In the genomic region with DNA sequence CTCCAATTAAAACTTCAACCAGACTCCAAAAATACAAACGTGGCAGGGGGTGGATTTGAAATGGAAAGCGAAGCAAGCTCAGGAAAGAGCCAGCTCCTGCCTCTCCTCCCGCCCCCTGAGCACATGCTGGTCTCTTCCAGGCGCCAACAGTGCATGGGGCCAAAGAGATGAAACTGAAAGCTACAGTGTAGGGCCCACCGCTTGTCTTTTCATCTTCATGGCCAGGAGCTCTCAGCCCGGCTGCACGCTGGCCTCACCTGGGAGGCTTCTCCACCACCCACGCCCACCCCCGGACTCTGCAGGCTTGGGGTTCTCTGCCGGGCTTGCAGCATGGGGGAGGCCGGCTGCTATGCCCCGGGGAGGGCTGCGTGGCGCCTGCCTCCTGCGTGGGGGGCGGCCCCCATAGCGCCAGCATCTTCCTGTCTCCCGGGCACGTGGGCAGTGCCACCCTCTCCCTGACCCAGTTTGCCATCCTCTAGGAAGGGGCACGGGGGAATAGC, we compare ENCODE assay signal across 12 cellular contexts. TPM values are rescaled to one million over a fixed set of nuclear protein-coding genes. Genes with fewer than 3 reads are reported as not detected.
DNase-seq lines count a peak whose midpoint lies in the region; ATAC-seq and TF ChIP-seq lines count a peak whose summit lies in the region.
"Had no signal": no experiment of that assay in that cellular context is flagged by ENCODE, and none has a peak within 500 bp of the region (broad histone marks: within the 10 kb centered on the region; RNA-seq: fewer than 3 reads in every experiment).

No MANE protein-coding gene starts in this region.

- H3K9me3 ChIP-seq in cardiac muscle cell (ENCODE audit: low read depth) (no peaks in the 10 kb centered on the region), right atrium auricular region (peaks cover 0 to 6% of the 10 kb centered on the region in 2 donors), breast epithelium (peaks cover 5 to 12% of the 10 kb centered on the region in 2 donors), uterus (peaks cover 0 to 3% of the 10 kb centered on the region in 2 donors), PC-3 (ENCODE audit: low read length) (no peaks in the 10 kb centered on the region)

- no peak overlapping the region for H3K27ac ChIP-seq in cardiac muscle cell
- H3K27ac ChIP-seq in right atrium auricular region: no peak overlapping the region
- no peak overlapping the region for H3K27ac ChIP-seq in breast epithelium
- peak overlapping the region in 1 of 2 donors; percentile 15 for H3K27ac ChIP-seq in uterus
- no peak overlapping the region for H3K27ac ChIP-seq in PC-3 (ENCODE audit: low read length)
- H3K27ac ChIP-seq: epithelial cell of prostate had no signal

- H3K36me3 ChIP-seq in cardiac muscle cell (no peaks in the 10 kb centered on the region), right atrium auricular region (no peaks in the 10 kb centered on the region), breast epithelium (no peaks in the 10 kb centered on the region), uterus (no peaks in the 10 kb centered on the region), PC-3 (ENCODE audit: low read depth, low read length) (no peaks in the 10 kb centered on the region)
- H3K36me3 ChIP-seq: tibial nerve had no signal

- H3K4me3 ChIP-seq in cardiac muscle cell (peak overlapping the region; percentile 3), right atrium auricular region (peak overlapping the region in 1 of 2 donors; percentile 35), breast epithelium (peak overlapping the region; percentile 45 to 66 (median 46)), uterus (peak overlapping the region; percentile 40 to 42), PC-3 (ENCODE audit: low read length) (no peak overlapping the region)

- H4K20me1 ChIP-seq in PC-3 (ENCODE audit: low read length): no peaks in the 10 kb centered on the region

- peaks cover 0 to 14% (median 0%) of the 10 kb centered on the region in 9 donors for H3K9me3 Mint-ChIP-seq in naive thymus-derived CD8-positive, alpha-beta T cell

- no peak overlapping the region for H3K4me2 ChIP-seq in PC-3 (ENCODE audit: low read length)

- H3F3A ChIP-seq in PC-3 (ENCODE audit: low read length, unreplicated experiment): no peaks in the 10 kb centered on the region

- H3K27me3 Mint-ChIP-seq in naive thymus-derived CD8-positive, alpha-beta T cell: peaks cover 25 to 76% (median 51%) of the 10 kb centered on the region in 5 donors

- H3K4me1 Mint-ChIP-seq in naive thymus-derived CD8-positive, alpha-beta T cell: peaks cover 2 to 24% (median 14%) of the 10 kb centered on the region in 4 donors

- DNase-seq in cardiac muscle cell (ENCODE audit: low read depth in 1 of 2, low spot score in 1 of 2) (peak in 1 of 2 donors; percentile 15), right atrium auricular region (ENCODE audit: low spot score) (no peak), breast epithelium (ENCODE audit: low spot score in 2 of 2) (no peak), uterus (peak in 1 of 2 donors; percentile 36), PC-3 (no peak)
- no peak for DNase-seq in naive thymus-derived CD8-positive, alpha-beta T cell
- no peak for DNase-seq in activated naive CD4-positive, alpha-beta T cell treated with anti-CD3 and anti-CD28 coated beads, Interleukin-2, amount 50 U/mL, for 16 hours
- DNase-seq: activated T-cell treated with anti-CD3 and anti-CD28 coated beads, Interleukin-2, amount 50 U/mL, for 48 hours had no signal

- H3K4me3 Mint-ChIP-seq in naive thymus-derived CD8-positive, alpha-beta T cell: peak overlapping the region in 9 of 10 donors; percentile 27 to 80 (median 48)

- no peaks in the 10 kb centered on the region for H3K9me2 ChIP-seq in PC-3 (replicated peaks; ENCODE audit: low read length)

- H3K36me3 Mint-ChIP-seq in naive thymus-derived CD8-positive, alpha-beta T cell: peaks cover 0 to 14% (median 0%) of the 10 kb centered on the region in 3 donors

- no TSS peak for BruUV-seq in PC-3 (replicated peaks; lab: Mats Ljungman, UMichigan)

- H3K9ac ChIP-seq in PC-3 (ENCODE audit: low read length): no peak overlapping the region

- H3K79me2 ChIP-seq in PC-3 (ENCODE audit: low read length): no peaks in the 10 kb centered on the region

- H2AFZ ChIP-seq in PC-3 (ENCODE audit: low read length): no peak overlapping the region

- ATAC-seq in naive thymus-derived CD8-positive, alpha-beta T cell: no peak
- ATAC-seq in PC-3: no peak
- no peak for ATAC-seq in HG03571 (IDR thresholded peaks at IDR 0.05; ENCODE audit: unreplicated experiment)

- CTCF ChIA-PET in PC-3 (lab: Charles Lee): no interaction called here

- TF ChIP-seq POLR2A in breast epithelium (IDR thresholded peaks at IDR 0.05) (no peak), uterus (IDR thresholded peaks at IDR 0.05) (no peak)

- H3K4me1 ChIP-seq in cardiac muscle cell (ENCODE audit: low read depth) (peaks cover 6% of the 10 kb centered on the region), right atrium auricular region (peaks cover 0 to 32% of the 10 kb centered on the region in 2 donors), breast epithelium (no peaks in the 10 kb centered on the region), uterus (peaks cover 0 to 6% of the 10 kb centered on the region in 2 donors), PC-3 (ENCODE audit: insufficient read depth, low read length) (no peaks in the 10 kb centered on the region)

- H3K27ac Mint-ChIP-seq in naive thymus-derived CD8-positive, alpha-beta T cell: no peak overlapping the region

- H3K27me3 ChIP-seq in cardiac muscle cell (peaks cover 44% of the 10 kb centered on the region), right atrium auricular region (peaks cover 4 to 16% of the 10 kb centered on the region in 2 donors), breast epithelium (peaks cover 0 to 30% of the 10 kb centered on the region in 2 donors), uterus (no peaks in the 10 kb centered on the region), PC-3 (ENCODE audit: low read length) (0 out of 2 replicates have a peak, but pooled peaks cover 6% of the 10 kb centered on the region)

- intact Hi-C loops in breast epithelium (cut with DNase I; ENCODE audit: low total_unique reads) (no loop called here), uterus (cut with DNase I; ENCODE audit: low total_unique reads) (no loop called here), PC-3 (cut with micrococcal nuclease) (no loop called here)

- POLR2A ChIA-PET in naive thymus-derived CD8-positive, alpha-beta T cell (lab: Charles Lee): no interaction called here
- POLR2A ChIA-PET in PC-3 (lab: Charles Lee; ENCODE audit: unreplicated experiment): no interaction called here

- TF ChIP-seq CTCF in cardiac muscle cell (IDR thresholded peaks at IDR 0.05; ENCODE audit: low read depth, low read length) (no peak), right atrium auricular region (IDR thresholded peaks at IDR 0.05) (no peak), breast epithelium (IDR thresholded peaks at IDR 0.05) (no peak), uterus (IDR thresholded peaks at IDR 0.05) (no peak), PC-3 (conservative IDR thresholded peaks at IDR 0.05; ENCODE audit: low read depth, low read length) (no peak)

RNA-seq across cellular contexts. Expression of a gene that starts 2.0 kb away (rescaled TPM):
- 2.4 and 10.5 TPM in 2 replicates for total RNA-seq in cardiac muscle cell
- polyA plus RNA-seq in cardiac muscle cell: 2.6 and 8.3 TPM in 2 replicates
- total RNA-seq in right atrium auricular region: under 1 TPM in 1 of 2 donors, not detected in 1; 0.04 TPM
- total RNA-seq in breast epithelium: under 1 TPM; under 0.01 to 0.59 (median under 0.01) TPM
- not detected for total RNA-seq in naive thymus-derived CD8-positive, alpha-beta T cell
- not detected for polyA plus RNA-seq in naive thymus-derived CD8-positive, alpha-beta T cell
- 1 to 10 TPM in 3 of 4 donors, under 1 TPM in 1; 0.29 to 8.2 (median 5.6) TPM for total RNA-seq in uterus
- not detected in 2 replicates for total RNA-seq in PC-3 (2014; rRNA removed)
- total RNA-seq: pulmonary artery endothelial cell had no signal
